10 cellular contexts compared by ENCODE assay signal in genomic region chr6:97947841-97948240, GRCh38.
A peak's percentile ranks its signal among the peaks of the same experiment; 100 is the strongest.
DNase-seq lines count a peak whose midpoint lies in the region; ATAC-seq and TF ChIP-seq lines count a peak whose summit lies in the region.
"Had no signal": no experiment of that assay in that cellular context is flagged by ENCODE, and none has a peak within 500 bp of the region (broad histone marks: within the 10 kb centered on the region; RNA-seq: fewer than 3 reads in every experiment).

No MANE protein-coding gene starts in this region.

- CTCF ChIA-PET in WTC11 (lab: Charles Lee): interaction anchor here (1.5 kb wide), 1 partner anchor 11 kb away, joined by 4 read pairs; no protein-coding TSS in a partner anchor

- peak; percentile 89 for ATAC-seq in esophagus mucosa
- no peak for ATAC-seq in activated naive CD8-positive, alpha-beta T cell treated with anti-CD3 and anti-CD28 coated beads, Interleukin-2, amount 50 U/mL, for 24 hours
- no peak for ATAC-seq in WTC11

- no peaks in the 10 kb centered on the region for H3K4me1 Mint-ChIP-seq in activated naive CD8-positive, alpha-beta T cell treated with anti-CD3 and anti-CD28 coated beads, Interleukin-2, amount 50 U/mL, for 24 hours
- no peaks in the 10 kb centered on the region for H3K4me1 Mint-ChIP-seq in WTC11

- H3K27me3 Mint-ChIP-seq in activated naive CD8-positive, alpha-beta T cell treated with anti-CD3 and anti-CD28 coated beads, Interleukin-2, amount 50 U/mL, for 24 hours: no peaks in the 10 kb centered on the region
- H3K27me3 Mint-ChIP-seq in WTC11 (ENCODE audit: low read depth): no peaks in the 10 kb centered on the region

- H3K9me3 Mint-ChIP-seq in activated naive CD8-positive, alpha-beta T cell treated with anti-CD3 and anti-CD28 coated beads, Interleukin-2, amount 50 U/mL, for 24 hours: no peaks in the 10 kb centered on the region
- H3K9me3 Mint-ChIP-seq in WTC11: no peaks in the 10 kb centered on the region; the same call in 1 of the 2 replicates

- peak; percentile 87 for DNase-seq in HS-5 (ENCODE audit: low read depth)
- peak; percentile 87 for DNase-seq in RKO (ENCODE audit: low spot score)
- DNase-seq in renal cortical epithelial cell (ENCODE audit: low read depth): peak; percentile 100
- no peak for DNase-seq in activated naive CD8-positive, alpha-beta T cell treated with anti-CD3 and anti-CD28 coated beads, Interleukin-2, amount 50 U/mL, for 24 hours
- DNase-seq in stimulated activated CD4-positive, alpha-beta T cell treated with anti-CD3 and anti-CD28 coated beads, Interleukin-4, amount 100 ng/mL, for 24 hours: no peak
- no peak for DNase-seq in WTC11 (ENCODE audit: low spot score)
- no peak for DNase-seq in NCI-H128 (lab: John Stamatoyannopoulos, UW; ENCODE audit: unreplicated experiment)
- DNase-seq: central memory CD4-positive, alpha-beta T cell; NCI-H1092 treated with DMSO at 0.1 percent for 48 hours had no signal

- no peak overlapping the region for H3K27ac Mint-ChIP-seq in activated naive CD8-positive, alpha-beta T cell treated with anti-CD3 and anti-CD28 coated beads, Interleukin-2, amount 50 U/mL, for 24 hours
- H3K27ac Mint-ChIP-seq in WTC11: no peak overlapping the region

- no peak overlapping the region for H3K4me3 Mint-ChIP-seq in activated naive CD8-positive, alpha-beta T cell treated with anti-CD3 and anti-CD28 coated beads, Interleukin-2, amount 50 U/mL, for 24 hours
- no peak overlapping the region for H3K4me3 Mint-ChIP-seq in WTC11

- H3K36me3 Mint-ChIP-seq in activated naive CD8-positive, alpha-beta T cell treated with anti-CD3 and anti-CD28 coated beads, Interleukin-2, amount 50 U/mL, for 24 hours (ENCODE audit: low read depth): no peaks in the 10 kb centered on the region
- H3K36me3 Mint-ChIP-seq in WTC11: no peaks in the 10 kb centered on the region

- POLR2A ChIA-PET in WTC11 (lab: Charles Lee): no interaction called here

- TF ChIP-seq CTCF in WTC11 (IDR thresholded peaks at IDR 0.05): no peak

TF ChIP-seq in WTC11, 78 proteins besides CTCF, POLR2A, EP300 and RAD21:
- no peak for TF ChIP-seq ATF1 (CRISPR knock-in tag; IDR thresholded peaks at IDR 0.05)
- TF ChIP-seq NR2C2 (CRISPR knock-in tag; IDR thresholded peaks at IDR 0.05): no peak
- no peak for TF ChIP-seq ZNF263 (CRISPR knock-in tag; IDR thresholded peaks at IDR 0.05; ENCODE audit: low read depth)
- no peak for TF ChIP-seq PREB (CRISPR knock-in tag; IDR thresholded peaks at IDR 0.05; ENCODE audit: borderline replicate concordance)
- TF ChIP-seq ZNF121 (CRISPR knock-in tag; IDR thresholded peaks at IDR 0.05): no peak
- no peak for TF ChIP-seq TP53 (CRISPR knock-in tag; IDR thresholded peaks at IDR 0.05)
- TF ChIP-seq CREM (CRISPR knock-in tag; IDR thresholded peaks at IDR 0.05): no peak
- TF ChIP-seq E2F4 (CRISPR knock-in tag; IDR thresholded peaks at IDR 0.05; ENCODE audit: borderline replicate concordance, low read depth): no peak
- TF ChIP-seq ESRRA (CRISPR knock-in tag; IDR thresholded peaks at IDR 0.05; ENCODE audit: borderline replicate concordance): no peak
- no peak for TF ChIP-seq AR (CRISPR knock-in tag; IDR thresholded peaks at IDR 0.05)
- no peak for TF ChIP-seq USF2 (CRISPR knock-in tag; IDR thresholded peaks at IDR 0.05)
- TF ChIP-seq MLX (CRISPR knock-in tag; IDR thresholded peaks at IDR 0.05): no peak
- TF ChIP-seq NR1H2 (CRISPR knock-in tag; IDR thresholded peaks at IDR 0.05): no peak
- TF ChIP-seq ZMAT4 (CRISPR knock-in tag; IDR thresholded peaks at IDR 0.05): no peak
- TF ChIP-seq MAX (CRISPR knock-in tag; IDR thresholded peaks at IDR 0.05): no peak
- TF ChIP-seq ZSCAN18 (CRISPR knock-in tag; IDR thresholded peaks at IDR 0.05): no peak
- no peak for TF ChIP-seq SP1 (CRISPR knock-in tag; conservative IDR thresholded peaks at IDR 0.05)

Comparison
In these comparisons a context has a peak if more than half of its experiments do, and no peak if none do; other contexts are left out.
1. DNase-seq: peak in HS-5 (single experiment), RKO (single experiment) and renal cortical epithelial cell (single experiment); none in activated naive CD8-positive, alpha-beta T cell treated with anti-CD3 and anti-CD28 coated beads, Interleukin-2, amount 50 U/mL, for 24 hours (single experiment), stimulated activated CD4-positive, alpha-beta T cell treated with anti-CD3 and anti-CD28 coated beads, Interleukin-4, amount 100 ng/mL, for 24 hours (single experiment), WTC11 (single experiment) and NCI-H128 (single experiment).